In genomic region chr2:167572895-167573294, GRCh38 we compare ENCODE assay signal across 18 cellular contexts.
DNase-seq lines count a peak whose midpoint lies in the region; ATAC-seq and TF ChIP-seq lines count a peak whose summit lies in the region.
"Had no signal": no experiment of that assay in that cellular context is flagged by ENCODE, and none has a peak within 500 bp of the region (broad histone marks: within the 10 kb centered on the region; RNA-seq: fewer than 3 reads in every experiment).

No MANE protein-coding gene starts in this region.

- H4K20me1 ChIP-seq in hepatocyte (ENCODE audit: insufficient read depth, poor library complexity, severe bottlenecking) = no peaks in the 10 kb centered on the region
- H4K20me1 ChIP-seq: BLaER1 treated with 17β-estradiol and CSF1 and Interleukin-3, amounts not matched to agents 10 nM and 100 nM had no signal

- no peaks in the 10 kb centered on the region for H3K4me1 ChIP-seq in hepatocyte (ENCODE audit: insufficient read depth)
- H3K4me1 ChIP-seq: BLaER1 treated with 17β-estradiol and CSF1 and Interleukin-3, amounts not matched to agents 10 nM and 100 nM; Caco-2 had no signal

- no peak overlapping the region for H2AFZ ChIP-seq in hepatocyte

- DNase-seq in hepatocyte (ENCODE audit: low spot score) (peak; percentile 22), left colon (no peak), retina (peak; percentile 38), coronary artery (ENCODE audit: low spot score) (no peak)
- DNase-seq in stimulated activated CD8-positive, alpha-beta memory T cell treated with anti-CD3 and anti-CD28 coated beads, Interleukin-4, amount 100 ng/mL, for 48 hours = no peak
- DNase-seq in effector memory CD8-positive, alpha-beta T cell = no peak
- DNase-seq: 8988T; ACHN; AML-193; Caco-2; Calu3; CD4-positive, alpha-beta T cell; CD8-positive, alpha-beta T cell; DMS79 treated with DMSO at 0.1 percent for 48 hours; GF-D8 had no signal

- ATAC-seq in left colon = peak; percentile 95
- ATAC-seq in effector memory CD8-positive, alpha-beta T cell (replicated peaks) = no peak
- ATAC-seq: CD8-positive, alpha-beta T cell had no signal

- H3K4me2 ChIP-seq in hepatocyte = no peak overlapping the region
- H3K4me2 ChIP-seq: BLaER1 treated with 17β-estradiol and CSF1 and Interleukin-3, amounts not matched to agents 10 nM and 100 nM had no signal

- no peaks in the 10 kb centered on the region for H3K9me3 ChIP-seq in hepatocyte (ENCODE audit: low read depth)
- H3K9me3 ChIP-seq: BLaER1 treated with 17β-estradiol and CSF1 and Interleukin-3, amounts not matched to agents 10 nM and 100 nM; Caco-2 had no signal

- H3K9me3 Mint-ChIP-seq in effector memory CD8-positive, alpha-beta T cell = peaks cover 0 to 12% of the 10 kb centered on the region in 2 donors
- H3K9me3 Mint-ChIP-seq: CD8-positive, alpha-beta T cell had no signal

- H3K4me3 Mint-ChIP-seq in effector memory CD8-positive, alpha-beta T cell = no peak overlapping the region
- H3K4me3 Mint-ChIP-seq: B cell; CD4-positive, alpha-beta T cell; CD8-positive, alpha-beta T cell had no signal

- H3K4me3 ChIP-seq in hepatocyte (no peak overlapping the region), coronary artery (no peak overlapping the region)
- H3K4me3 ChIP-seq: BLaER1 treated with 17β-estradiol and CSF1 and Interleukin-3, amounts not matched to agents 10 nM and 100 nM had no signal

- TF ChIP-seq CTCF in hepatocyte (IDR thresholded peaks at IDR 0.05; ENCODE audit: poor library complexity) (no peak), coronary artery (IDR thresholded peaks at IDR 0.05) (no peak)

- H3K79me2 ChIP-seq in hepatocyte = no peaks in the 10 kb centered on the region

- no peaks in the 10 kb centered on the region for H3K36me3 ChIP-seq in hepatocyte (replicated peaks; ENCODE audit: insufficient read depth, low read depth)
- H3K36me3 ChIP-seq: BLaER1 treated with 17β-estradiol and CSF1 and Interleukin-3, amounts not matched to agents 10 nM and 100 nM had no signal

- no peaks in the 10 kb centered on the region for H3K4me1 Mint-ChIP-seq in effector memory CD8-positive, alpha-beta T cell (ENCODE audit: low read depth in 2 of 2)
- H3K4me1 Mint-ChIP-seq: B cell had no signal

- no peak overlapping the region for H3K27ac Mint-ChIP-seq in effector memory CD8-positive, alpha-beta T cell
- H3K27ac Mint-ChIP-seq: B cell; CD4-positive, alpha-beta T cell; CD8-positive, alpha-beta T cell had no signal

- peaks cover 2% of the 10 kb centered on the region for H3K36me3 Mint-ChIP-seq in effector memory CD8-positive, alpha-beta T cell (ENCODE audit: insufficient read depth)
- H3K36me3 Mint-ChIP-seq: CD8-positive, alpha-beta T cell had no signal

- no peaks in the 10 kb centered on the region for H3K9me2 ChIP-seq in hepatocyte (replicated peaks; ENCODE audit: insufficient read depth)

- no peaks in the 10 kb centered on the region for H3K27me3 ChIP-seq in hepatocyte
- H3K27me3 ChIP-seq: BLaER1 treated with 17β-estradiol and CSF1 and Interleukin-3, amounts not matched to agents 10 nM and 100 nM had no signal

- H3K27me3 Mint-ChIP-seq in effector memory CD8-positive, alpha-beta T cell = no peaks in the 10 kb centered on the region
- H3K27me3 Mint-ChIP-seq: B cell; CD4-positive, alpha-beta T cell had no signal

- H3K27ac ChIP-seq in hepatocyte = no peak overlapping the region
- H3K27ac ChIP-seq in coronary artery = no peak overlapping the region
- H3K27ac ChIP-seq: BLaER1 treated with 17β-estradiol and CSF1 and Interleukin-3, amounts not matched to agents 10 nM and 100 nM; C4-2B had no signal

- intact Hi-C loops in left colon (cut with DNase I, micrococcal nuclease) = no loop called here

Comparison
In these comparisons a context has a peak if more than half of its experiments do, and no peak if none do; other contexts are left out.
1. DNase-seq: peak in hepatocyte (single experiment) and retina (single experiment); none in left colon (0 of 2), stimulated activated CD8-positive, alpha-beta memory T cell treated with anti-CD3 and anti-CD28 coated beads, Interleukin-4, amount 100 ng/mL, for 48 hours (single experiment), effector memory CD8-positive, alpha-beta T cell (0 of 3) and coronary artery (single experiment).